8 cellular contexts compared by ENCODE assay signal in genomic region chr19:12564016-12564664, GRCh38. TPM values are rescaled to one million over a fixed set of nuclear protein-coding genes. Genes with fewer than 3 reads are reported as not detected.
DNase-seq lines count a peak whose midpoint lies in the region; ATAC-seq and TF ChIP-seq lines count a peak whose summit lies in the region.

No MANE protein-coding gene starts in this region.

- peak; percentile 92 for DNase-seq in GM12865 (ENCODE audit: low read depth)
- DNase-seq in NCI-H146 (lab: John Stamatoyannopoulos, UW), result peak; percentile 95
- DNase-seq in SW 1271 (lab: John Stamatoyannopoulos, UW), result peak; percentile 40 to 80
- peak; percentile 86 for DNase-seq in activated naive CD8-positive, alpha-beta T cell treated with anti-CD3 and anti-CD28 coated beads for 36 hours
- DNase-seq in Right ventricle myocardium inferior (ENCODE audit: missing footprints), result peak; percentile 92
- DNase-seq in posterior cingulate gyrus, result peak; percentile 77 to 99 (median 93)
- DNase-seq in upper lobe of left lung, result peak; percentile 91 to 93

- no peaks in the 10 kb centered on the region for H3K36me3 ChIP-seq in upper lobe of left lung

- TF ChIP-seq EP300 in upper lobe of left lung (IDR thresholded peaks at IDR 0.05), result no peak

- H3K4me3 ChIP-seq in GM12865 (ENCODE audit: low read depth, low read length) (no peak overlapping the region), upper lobe of left lung (no peak overlapping the region)

- no peaks in the 10 kb centered on the region for H3K9me3 Mint-ChIP-seq in activated naive CD8-positive, alpha-beta T cell treated with anti-CD3 and anti-CD28 coated beads for 36 hours

- H3K27me3 ChIP-seq in upper lobe of left lung, result no peaks in the 10 kb centered on the region

- no peaks in the 10 kb centered on the region for H3K27me3 Mint-ChIP-seq in activated naive CD8-positive, alpha-beta T cell treated with anti-CD3 and anti-CD28 coated beads for 36 hours

- TF ChIP-seq CTCF in GM12865 (IDR thresholded peaks at IDR 0.05; ENCODE audit: insufficient read depth, low read depth, low read length, missing control alignments) (peak; percentile 98), upper lobe of left lung (IDR thresholded peaks at IDR 0.05) (peak; percentile 88 to 95 (median 93))

- 19 to 21% methylated on average over 17 to 19 of the region's 19 CpGs for WGBS in upper lobe of left lung, 2 donors

- H3K36me3 Mint-ChIP-seq in activated naive CD8-positive, alpha-beta T cell treated with anti-CD3 and anti-CD28 coated beads for 36 hours, result no peaks in the 10 kb centered on the region

- no peaks in the 10 kb centered on the region for H3K9me3 ChIP-seq in upper lobe of left lung

- TF ChIP-seq POLR2A in upper lobe of left lung (IDR thresholded peaks at IDR 0.05), result no peak

- H3K4me1 Mint-ChIP-seq in activated naive CD8-positive, alpha-beta T cell treated with anti-CD3 and anti-CD28 coated beads for 36 hours, result peaks cover 5% of the 10 kb centered on the region

- H3K4me1 ChIP-seq in upper lobe of left lung, result peaks cover 0 to 6% (median 0%) of the 10 kb centered on the region in 4 donors

- H3K27ac ChIP-seq in upper lobe of left lung, result no peak overlapping the region

- ATAC-seq in Right ventricle myocardium inferior (peak; percentile 96), upper lobe of left lung (ENCODE audit: low FRiP score in 2 of 2) (peak; percentile 95 to 97), GM18861 (IDR thresholded peaks at IDR 0.05; ENCODE audit: unreplicated experiment) (no peak)

- H3K4me3 Mint-ChIP-seq in activated naive CD8-positive, alpha-beta T cell treated with anti-CD3 and anti-CD28 coated beads for 36 hours, result no peak overlapping the region

- intact Hi-C loops in Right ventricle myocardium inferior (cut with DNase I), result loop anchor here (5.0 kb wide), 1 partner anchor 108 kb away; no protein-coding TSS in a partner anchor
- intact Hi-C loops in posterior cingulate gyrus (cut with DNase I), result loop anchor here (1.0 kb wide), 1 partner anchor 108 kb away; no protein-coding TSS in a partner anchor

- no peak overlapping the region for H3K27ac Mint-ChIP-seq in activated naive CD8-positive, alpha-beta T cell treated with anti-CD3 and anti-CD28 coated beads for 36 hours

RNA-seq across cellular contexts. Expression of gene ZNF564, which starts 12.9 kb away (rescaled TPM):
- total RNA-seq in activated naive CD8-positive, alpha-beta T cell treated with anti-CD3 and anti-CD28 coated beads for 36 hours, result 1 to 10 TPM; 6.0 to 6.4 TPM
- total RNA-seq in Right ventricle myocardium inferior (10.3 TPM), upper lobe of left lung (10 to 100 TPM in 4 of 6 donors, 1 to 10 TPM in 2; 5.0 to 28.3 (median 12.2) TPM)

RNA-seq across cellular contexts. Expression of gene ZNF490, which starts 46.5 kb away (rescaled TPM):
- 1 to 10 TPM; 7.7 to 9.2 TPM for total RNA-seq in activated naive CD8-positive, alpha-beta T cell treated with anti-CD3 and anti-CD28 coated beads for 36 hours
- total RNA-seq in Right ventricle myocardium inferior (5.1 TPM), upper lobe of left lung (10 to 100 TPM in 2 of 6 donors, 1 to 10 TPM in 4; 4.3 to 11.6 (median 9.0) TPM)

RNA-seq across cellular contexts. Expression of gene ZNF791, which starts 46.6 kb away (rescaled TPM):
- total RNA-seq in activated naive CD8-positive, alpha-beta T cell treated with anti-CD3 and anti-CD28 coated beads for 36 hours, result 10 to 100 TPM; 14.6 to 15.1 TPM
- 14.4 TPM for total RNA-seq in Right ventricle myocardium inferior
- total RNA-seq in upper lobe of left lung, result 10 to 100 TPM; 12.6 to 29.3 (median 21.9) TPM
